In genomic region chr2:144701259-144701658, GRCh38 we compare ENCODE assay signal across 23 cellular contexts.
DNase-seq lines count a peak whose midpoint lies in the region; ATAC-seq and TF ChIP-seq lines count a peak whose summit lies in the region.
"Had no signal": no experiment of that assay in that cellular context is flagged by ENCODE, and none has a peak within 500 bp of the region (broad histone marks: within the 10 kb centered on the region; RNA-seq: fewer than 3 reads in every experiment).

No MANE protein-coding gene starts in this region.

- DNase-seq in Karpas-422, result no peak
- DNase-seq in activated B cell treated with CpG ODN at 0.5 μM for 24 hours, result no peak
- peak; percentile 59 for DNase-seq in pons (ENCODE audit: low spot score)
- DNase-seq in retina, result no peak
- no peak for DNase-seq in T-helper 1 cell
- DNase-seq: activated CD4-positive, alpha-beta T cell treated with anti-CD3 and anti-CD28 coated beads, Interleukin-2, amount 50 U/mL, for 1 hour; activated naive CD4-positive, alpha-beta T cell treated with anti-CD3 and anti-CD28 coated beads, Interleukin-2, amount 50 U/mL, for 16 hours; anterior cingulate cortex; caudate nucleus; CD8-positive, alpha-beta memory T cell; DMS53; glutamatergic neuron; left cardiac atrium; NCI-H2081; NCI-H82; Peyer's patch; psoas muscle; stimulated activated naive CD8-positive, alpha-beta T cell treated with anti-CD3 and anti-CD28 coated beads, Interleukin-15, amount 100 ng/mL, for 72 hours had no signal

- H3K27ac ChIP-seq in BLaER1, result 0 out of 2 replicates have a peak overlapping the region, but pooled peaks have one; percentile 88
- peak overlapping the region; percentile 100 for H3K27ac ChIP-seq in Karpas-422 (ENCODE audit: low read length)
- H3K27ac ChIP-seq: psoas muscle, VCaP had no signal

- intact Hi-C loops in activated B cell treated with CpG ODN at 0.5 μM for 24 hours (cut with micrococcal nuclease), result loop anchor here (5.0 kb wide), 2 partner anchors 94 to 369 kb away; a partner anchor contains a TSS

- POLR2A ChIA-PET in activated B cell treated with CpG ODN at 0.5 μM for 24 hours (lab: Charles Lee), result interaction anchor here (0.5 to 1.6 kb wide), 5 partner anchors 17 to 186 kb away, joined by 3 to 10 read pairs (median 3); partner anchors contain the start of gene ZEB2

- H3K4me2 ChIP-seq in BLaER1, result peak overlapping the region; percentile 77; the same call in 1 of the 2 replicates
- H3K4me2 ChIP-seq in Karpas-422 (ENCODE audit: low read depth, low read length, poor library complexity, severe bottlenecking), result peak overlapping the region; percentile 73

- H3K9me3 ChIP-seq in BLaER1, result peaks cover 20% of the 10 kb centered on the region
- H3K9me3 ChIP-seq in Karpas-422 (ENCODE audit: low read length), result no peaks in the 10 kb centered on the region
- H3K9me3 ChIP-seq: Peyer's patch, psoas muscle had no signal

- ATAC-seq in activated B cell treated with CpG ODN at 0.5 μM for 24 hours (ENCODE audit: low read depth) (no peak), GM21423 (IDR thresholded peaks at IDR 0.05; ENCODE audit: unreplicated experiment) (no peak)
- ATAC-seq: psoas muscle; stimulated activated naive CD8-positive, alpha-beta T cell treated with anti-CD3 and anti-CD28 coated beads, Interleukin-15, amount 100 ng/mL, for 72 hours had no signal

- no peaks in the 10 kb centered on the region for H3K36me3 Mint-ChIP-seq in activated B cell treated with CpG ODN at 0.5 μM for 24 hours (ENCODE audit: low read depth)

- H2AFZ ChIP-seq in Karpas-422 (ENCODE audit: low read length), result peak overlapping the region; percentile 26; the same call in 1 of the 2 replicates

- H3K36me3 ChIP-seq in BLaER1 (no peaks in the 10 kb centered on the region), Karpas-422 (ENCODE audit: insufficient read depth, low read length) (no peaks in the 10 kb centered on the region)
- H3K36me3 ChIP-seq: Peyer's patch had no signal

- H3K27me3 ChIP-seq in BLaER1, result no peaks in the 10 kb centered on the region
- no peaks in the 10 kb centered on the region for H3K27me3 ChIP-seq in Karpas-422 (ENCODE audit: low read length)
- H3K27me3 ChIP-seq: Peyer's patch had no signal

- no peaks in the 10 kb centered on the region for H3K9me3 Mint-ChIP-seq in activated B cell treated with CpG ODN at 0.5 μM for 24 hours
- H3K9me3 Mint-ChIP-seq: activated T-helper 1 cell treated with anti-CD3 and anti-CD28 coated beads, Interleukin-12 subunit alpha, Interleukin-12 subunit beta, Interleukin-2, Interleukin-4 antibody, amounts not matched to agents 30 ng/mL and 10 ng/mL and 1 ng/mL, durations not matched to agents 14 hours and 24 hours and 36 hours; CD8-positive, alpha-beta memory T cell; stimulated activated naive CD8-positive, alpha-beta T cell treated with anti-CD3 and anti-CD28 coated beads, Interleukin-15, amount 100 ng/mL, for 72 hours had no signal

- peaks cover 51% of the 10 kb centered on the region for H3K4me1 Mint-ChIP-seq in activated B cell treated with CpG ODN at 0.5 μM for 24 hours
- H3K4me1 Mint-ChIP-seq: CD8-positive, alpha-beta memory T cell; neural crest cell had no signal

- H3K4me1 ChIP-seq in BLaER1 (peaks cover 53% of the 10 kb centered on the region), Karpas-422 (ENCODE audit: low read length) (peaks cover 58% of the 10 kb centered on the region)
- H3K4me1 ChIP-seq: Peyer's patch, psoas muscle had no signal

- H3K27me3 Mint-ChIP-seq in activated B cell treated with CpG ODN at 0.5 μM for 24 hours, result no peaks in the 10 kb centered on the region

- H3K79me2 ChIP-seq in Karpas-422 (ENCODE audit: low read length), result no peaks in the 10 kb centered on the region

- H3K9ac ChIP-seq in BLaER1 (no peak overlapping the region), Karpas-422 (ENCODE audit: low read length) (peak overlapping the region; percentile 54)

- H3K27ac Mint-ChIP-seq in activated B cell treated with CpG ODN at 0.5 μM for 24 hours, result peak overlapping the region; percentile 26
- H3K27ac Mint-ChIP-seq: activated T-helper 1 cell treated with anti-CD3 and anti-CD28 coated beads, Interleukin-12 subunit alpha, Interleukin-12 subunit beta, Interleukin-2, Interleukin-4 antibody, amounts not matched to agents 30 ng/mL and 10 ng/mL and 1 ng/mL, durations not matched to agents 14 hours and 24 hours and 36 hours; CD8-positive, alpha-beta memory T cell had no signal

- CTCF ChIA-PET in activated B cell treated with CpG ODN at 0.5 μM for 24 hours (lab: Charles Lee), result no interaction called here

- no peak for TF ChIP-seq CTCF in activated B cell treated with CpG ODN at 0.5 μM for 24 hours (IDR thresholded peaks at IDR 0.05)

- no peaks in the 10 kb centered on the region for H3K9me2 ChIP-seq in Karpas-422 (replicated peaks; ENCODE audit: insufficient read depth, low read length)

- H4K20me1 ChIP-seq in BLaER1 (no peaks in the 10 kb centered on the region), Karpas-422 (ENCODE audit: insufficient read depth, low read depth, low read length) (no peaks in the 10 kb centered on the region)

- H3K4me3 ChIP-seq in BLaER1, result no peak overlapping the region
- no peak overlapping the region for H3K4me3 ChIP-seq in Karpas-422 (ENCODE audit: low read length)
- H3K4me3 ChIP-seq: Peyer's patch, psoas muscle had no signal

- H3K4me3 Mint-ChIP-seq in activated B cell treated with CpG ODN at 0.5 μM for 24 hours, result no peak overlapping the region
- H3K4me3 Mint-ChIP-seq: activated T-helper 1 cell treated with anti-CD3 and anti-CD28 coated beads, Interleukin-12 subunit alpha, Interleukin-12 subunit beta, Interleukin-2, Interleukin-4 antibody, amounts not matched to agents 30 ng/mL and 10 ng/mL and 1 ng/mL, durations not matched to agents 14 hours and 24 hours and 36 hours; CD8-positive, alpha-beta memory T cell; neural crest cell; stimulated activated naive CD8-positive, alpha-beta T cell treated with anti-CD3 and anti-CD28 coated beads, Interleukin-15, amount 100 ng/mL, for 72 hours had no signal
